Comparison of ENCODE assay signal across 2 cellular contexts in genomic region chr18:79570266-79571201, GRCh38.
A peak's percentile ranks its signal among the peaks of the same experiment; 100 is the strongest.
TF ChIP-seq lines count a peak whose summit lies in the region.

No MANE protein-coding gene starts in this region.

TF ChIP-seq in IMR-90, 13 proteins besides CTCF, POLR2A, EP300 and RAD21 (continued from another document):
- TF ChIP-seq MAFK (IDR thresholded peaks at IDR 0.05; ENCODE audit: low read depth, low read length) (peak; percentile 33; the same call in 1 of the 2 replicates), BHLHE40 (IDR thresholded peaks at IDR 0.05; ENCODE audit: low read depth, low read length) (no peak), FOS (IDR thresholded peaks at IDR 0.05; ENCODE audit: low read depth, low read length) (peak; percentile 84), RCOR1 (IDR thresholded peaks at IDR 0.05; ENCODE audit: insufficient replicate concordance, low read length) (no peak), MAZ (IDR thresholded peaks at IDR 0.05; ENCODE audit: borderline replicate concordance, low read depth, low read length) (peak; percentile 54; the same call in 1 of the 2 replicates), CEBPB (IDR thresholded peaks at IDR 0.05; ENCODE audit: low read depth, low read length) (peak; percentile 57), ELK1 (IDR thresholded peaks at IDR 0.05; ENCODE audit: borderline replicate concordance, low read depth, low read length) (no peak), USF2 (IDR thresholded peaks at IDR 0.05; ENCODE audit: low read depth, low read length) (no peak)

TF ChIP-seq in WTC11, 78 proteins besides CTCF, POLR2A, EP300 and RAD21 (continued from another document):
- TF ChIP-seq ZNF532 (CRISPR knock-in tag; IDR thresholded peaks at IDR 0.05; ENCODE audit: borderline replicate concordance) = no peak
- TF ChIP-seq NFATC4 (CRISPR knock-in tag; IDR thresholded peaks at IDR 0.05) = no peak
- TF ChIP-seq MAX (CRISPR knock-in tag; IDR thresholded peaks at IDR 0.05) = no peak
- no peak for TF ChIP-seq ZMAT4 (CRISPR knock-in tag; IDR thresholded peaks at IDR 0.05)
- no peak for TF ChIP-seq ATF1 (CRISPR knock-in tag; IDR thresholded peaks at IDR 0.05)
- TF ChIP-seq ELF4 (CRISPR knock-in tag; IDR thresholded peaks at IDR 0.05; ENCODE audit: low read depth) = no peak
- TF ChIP-seq TP53 (CRISPR knock-in tag; IDR thresholded peaks at IDR 0.05) = no peak
- no peak for TF ChIP-seq ETV6 (CRISPR knock-in tag; IDR thresholded peaks at IDR 0.05)
- TF ChIP-seq SMAD4 (CRISPR knock-in tag; IDR thresholded peaks at IDR 0.05) = no peak
- TF ChIP-seq MYBL2 (CRISPR knock-in tag; IDR thresholded peaks at IDR 0.05) = no peak
- TF ChIP-seq E2F4 (CRISPR knock-in tag; IDR thresholded peaks at IDR 0.05; ENCODE audit: borderline replicate concordance, low read depth) = no peak
